In genomic region chr6:13013681-13014550, GRCh38 we compare ENCODE assay signal across 8 cellular contexts.
DNase-seq lines count a peak whose midpoint lies in the region; ATAC-seq, FAIRE-seq and TF ChIP-seq lines count a peak whose summit lies in the region.

No MANE protein-coding gene starts in this region.

- H3K9me2 ChIP-seq in PC-3 (replicated peaks; ENCODE audit: low read length): no peaks in the 10 kb centered on the region

- no peaks in the 10 kb centered on the region for H4K20me1 ChIP-seq in PC-3 (ENCODE audit: low read length)

- FAIRE-seq in GM12891 (lab: Jason Lieb, UNC): no peak

- CTCF ChIA-PET in activated CD8-positive, alpha-beta T cell treated with anti-CD3 and anti-CD28 coated beads, Interleukin-2, amount 10 ng/mL, durations not matched to agents 7 days and 5 days (lab: Charles Lee): no interaction called here
- CTCF ChIA-PET in PC-3 (lab: Charles Lee): no interaction called here
- CTCF ChIA-PET in CD4-positive, alpha-beta memory T cell (lab: Charles Lee; ENCODE audit: partially characterized antibody): no interaction called here

- H3K36me3 Mint-ChIP-seq in activated CD8-positive, alpha-beta T cell treated with anti-CD3 and anti-CD28 coated beads, Interleukin-2, amount 10 ng/mL, durations not matched to agents 7 days and 5 days (ENCODE audit: low read depth): no peaks in the 10 kb centered on the region
- no peaks in the 10 kb centered on the region for H3K36me3 Mint-ChIP-seq in CD4-positive, alpha-beta memory T cell

- no peak overlapping the region for H3K4me2 ChIP-seq in PC-3 (ENCODE audit: low read length)

- H3K4me1 Mint-ChIP-seq in activated CD8-positive, alpha-beta T cell treated with anti-CD3 and anti-CD28 coated beads, Interleukin-2, amount 10 ng/mL, durations not matched to agents 7 days and 5 days (ENCODE audit: low read depth): peaks cover 6% of the 10 kb centered on the region
- H3K4me1 Mint-ChIP-seq in CD4-positive, alpha-beta memory T cell: peaks cover 3 to 8% (median 5%) of the 10 kb centered on the region in 4 donors

- H3K36me3 ChIP-seq in gastrocnemius medialis: no peaks in the 10 kb centered on the region
- H3K36me3 ChIP-seq in PC-3 (ENCODE audit: low read depth, low read length): no peaks in the 10 kb centered on the region
- no peaks in the 10 kb centered on the region for H3K36me3 ChIP-seq in CD4-positive, alpha-beta memory T cell (ENCODE audit: insufficient read depth, low read length)

- H2AFZ ChIP-seq in PC-3 (ENCODE audit: low read length): no peak overlapping the region

- H3K4me3 ChIP-seq in right cardiac atrium (ENCODE audit: low read length) (peak overlapping the region; percentile 78), gastrocnemius medialis (peak overlapping the region; percentile 45 to 57 (median 54)), PC-3 (ENCODE audit: low read length) (no peak overlapping the region)
- H3K4me3 ChIP-seq in CD4-positive, alpha-beta memory T cell (ENCODE audit: low read length in 2 of 2): no peak overlapping the region

- H3K4me1 ChIP-seq in right cardiac atrium (ENCODE audit: control insufficient read depth, insufficient read depth, low read length) (no peaks in the 10 kb centered on the region), gastrocnemius medialis (peaks cover 0 to 7% of the 10 kb centered on the region in 2 donors), PC-3 (ENCODE audit: insufficient read depth, low read length) (no peaks in the 10 kb centered on the region)
- H3K4me1 ChIP-seq in CD4-positive, alpha-beta memory T cell (ENCODE audit: insufficient read depth, low read length): no peaks in the 10 kb centered on the region

- peak; percentile 55 for ATAC-seq in activated CD8-positive, alpha-beta T cell treated with anti-CD3 and anti-CD28 coated beads, Interleukin-2, amount 10 ng/mL, durations not matched to agents 7 days and 5 days
- ATAC-seq in right cardiac atrium (peak; percentile 44 to 53), gastrocnemius medialis (no peak), GM19467 (IDR thresholded peaks at IDR 0.05; ENCODE audit: unreplicated experiment) (no peak), PC-3 (no peak)

- in situ Hi-C loops in gastrocnemius medialis (cut with MboI; ENCODE audit: low sequenced_read_pairs in 4 of 4): no loop called here

- POLR2A ChIA-PET in activated CD8-positive, alpha-beta T cell treated with anti-CD3 and anti-CD28 coated beads, Interleukin-2, amount 10 ng/mL, durations not matched to agents 7 days and 5 days (lab: Charles Lee): no interaction called here
- POLR2A ChIA-PET in PC-3 (lab: Charles Lee; ENCODE audit: unreplicated experiment): no interaction called here
- POLR2A ChIA-PET in CD4-positive, alpha-beta memory T cell (lab: Charles Lee; ENCODE audit: partially characterized antibody): no interaction called here

- H3K9ac ChIP-seq in PC-3 (ENCODE audit: low read length): no peak overlapping the region

- H3K9me3 ChIP-seq in right cardiac atrium (ENCODE audit: control insufficient read depth, low read length): no peaks in the 10 kb centered on the region
- H3K9me3 ChIP-seq in gastrocnemius medialis: no peaks in the 10 kb centered on the region
- H3K9me3 ChIP-seq in PC-3 (ENCODE audit: low read length): no peaks in the 10 kb centered on the region
- H3K9me3 ChIP-seq in CD4-positive, alpha-beta memory T cell (ENCODE audit: control insufficient read depth in 1 of 2, low read length in 2 of 2): no peaks in the 10 kb centered on the region

- WGBS in right cardiac atrium: 2% methylated on average over 85 of the region's 85 CpGs

- H3K27me3 Mint-ChIP-seq in activated CD8-positive, alpha-beta T cell treated with anti-CD3 and anti-CD28 coated beads, Interleukin-2, amount 10 ng/mL, durations not matched to agents 7 days and 5 days (ENCODE audit: low read depth): peaks cover 65% of the 10 kb centered on the region
- peaks cover 40 to 44% of the 10 kb centered on the region in 2 donors for H3K27me3 Mint-ChIP-seq in CD4-positive, alpha-beta memory T cell

- no peak for TF ChIP-seq CTCF in gastrocnemius medialis (IDR thresholded peaks at IDR 0.05 in 4 of 5, conservative IDR thresholded peaks at IDR 0.05 in 1 of 5)
- no peak for TF ChIP-seq CTCF in PC-3 (conservative IDR thresholded peaks at IDR 0.05; ENCODE audit: low read depth, low read length)

- H3K27me3 ChIP-seq in right cardiac atrium (ENCODE audit: control insufficient read depth, insufficient read depth): no peaks in the 10 kb centered on the region
- peaks cover 22 to 30% (median 27%) of the 10 kb centered on the region in 3 donors for H3K27me3 ChIP-seq in gastrocnemius medialis
- H3K27me3 ChIP-seq in PC-3 (ENCODE audit: low read length): peaks cover 84% of the 10 kb centered on the region
- peaks cover 12% of the 10 kb centered on the region for H3K27me3 ChIP-seq in CD4-positive, alpha-beta memory T cell (ENCODE audit: insufficient read depth, low read length)

- no peaks in the 10 kb centered on the region for H3K9me3 Mint-ChIP-seq in activated CD8-positive, alpha-beta T cell treated with anti-CD3 and anti-CD28 coated beads, Interleukin-2, amount 10 ng/mL, durations not matched to agents 7 days and 5 days (ENCODE audit: insufficient read depth)
- H3K9me3 Mint-ChIP-seq in CD4-positive, alpha-beta memory T cell: no peaks in the 10 kb centered on the region

- intact Hi-C loops in right cardiac atrium (cut with DNase I): no loop called here
- intact Hi-C loops in gastrocnemius medialis (cut with DNase I; ENCODE audit: low total_unique reads): no loop called here
- intact Hi-C loops in PC-3 (cut with micrococcal nuclease): no loop called here
- intact Hi-C loops in CD4-positive, alpha-beta memory T cell (cut with micrococcal nuclease): no loop called here

- H3K4me3 Mint-ChIP-seq in activated CD8-positive, alpha-beta T cell treated with anti-CD3 and anti-CD28 coated beads, Interleukin-2, amount 10 ng/mL, durations not matched to agents 7 days and 5 days: peak overlapping the region; percentile 57
- peak overlapping the region in 4 of 8 donors; percentile 57 to 79 (median 68) for H3K4me3 Mint-ChIP-seq in CD4-positive, alpha-beta memory T cell

- no peaks in the 10 kb centered on the region for H3K79me2 ChIP-seq in PC-3 (ENCODE audit: low read length)

- no TSS peak for BruUV-seq in PC-3 (replicated peaks; lab: Mats Ljungman, UMichigan)

- no peak overlapping the region for H3K27ac Mint-ChIP-seq in activated CD8-positive, alpha-beta T cell treated with anti-CD3 and anti-CD28 coated beads, Interleukin-2, amount 10 ng/mL, durations not matched to agents 7 days and 5 days
- H3K27ac Mint-ChIP-seq in CD4-positive, alpha-beta memory T cell: no peak overlapping the region

- TF ChIP-seq POLR2A in GM12891 (IDR thresholded peaks at IDR 0.05; ENCODE audit: low read depth, low read length): no peak
- no peak for TF ChIP-seq POLR2A in gastrocnemius medialis (IDR thresholded peaks at IDR 0.05)

- H3K27ac ChIP-seq in right cardiac atrium (ENCODE audit: low read length): no peak overlapping the region
- H3K27ac ChIP-seq in gastrocnemius medialis: peak overlapping the region in 2 of 4 donors; percentile 11 to 33
- no peak overlapping the region for H3K27ac ChIP-seq in PC-3 (ENCODE audit: low read length)
- H3K27ac ChIP-seq in CD4-positive, alpha-beta memory T cell (ENCODE audit: low read depth, low read length): no peak overlapping the region

- no peaks in the 10 kb centered on the region for H3F3A ChIP-seq in PC-3 (ENCODE audit: low read length, unreplicated experiment)

- DNase-seq in GM12891 (ENCODE audit: insufficient read length, low spot score) (peak; percentile 25), right cardiac atrium (peak in 2 of 3 donors; percentile 61 to 64), gastrocnemius medialis (no peak), NCI-H1105 treated with DMSO at 0.1 percent for 48 hours (lab: John Stamatoyannopoulos, UW) (no peak), PC-3 (no peak)
- DNase-seq in activated CD8-positive, alpha-beta T cell treated with anti-CD3 and anti-CD28 coated beads, Interleukin-2, amount 10 ng/mL, durations not matched to agents 7 days and 5 days: no peak
- no peak for DNase-seq in CD4-positive, alpha-beta memory T cell

TF ChIP-seq in GM12891, 5 proteins besides CTCF, POLR2A, EP300 and RAD21:
- TF ChIP-seq TAF1 (IDR thresholded peaks at IDR 0.05; ENCODE audit: low read depth, low read length): no peak
- no peak for TF ChIP-seq PAX5 (IDR thresholded peaks at IDR 0.05; ENCODE audit: insufficient read depth, low read length, severe bottlenecking)
- TF ChIP-seq POU2F2 (IDR thresholded peaks at IDR 0.05; ENCODE audit: low read depth, low read length): no peak
- TF ChIP-seq POLR2AphosphoS5 (IDR thresholded peaks at IDR 0.05; ENCODE audit: low read depth, low read length): no peak
- no peak for TF ChIP-seq SPI1 (IDR thresholded peaks at IDR 0.05; ENCODE audit: low read depth, low read length)

Comparison
In these comparisons a context has a peak if more than half of its experiments do, and no peak if none do; other contexts are left out.
1. DNase-seq: peak in GM12891 (single experiment) and right cardiac atrium (2 of 3); none in activated CD8-positive, alpha-beta T cell treated with anti-CD3 and anti-CD28 coated beads, Interleukin-2, amount 10 ng/mL, durations not matched to agents 7 days and 5 days (single experiment), gastrocnemius medialis (0 of 2), NCI-H1105 treated with DMSO at 0.1 percent for 48 hours (single experiment), PC-3 (single experiment) and CD4-positive, alpha-beta memory T cell (0 of 5).
2. ATAC-seq: peak in activated CD8-positive, alpha-beta T cell treated with anti-CD3 and anti-CD28 coated beads, Interleukin-2, amount 10 ng/mL, durations not matched to agents 7 days and 5 days (single experiment) and right cardiac atrium (2 of 2); none in gastrocnemius medialis (0 of 2), GM19467 (single experiment) and PC-3 (single experiment).
3. H3K4me3 ChIP-seq: peak in right cardiac atrium (single experiment) and gastrocnemius medialis (4 of 4); none in PC-3 (single experiment) and CD4-positive, alpha-beta memory T cell (0 of 2).